Comparison of ENCODE assay signal across 29 cellular contexts in genomic region chr7:110685899-110686298, GRCh38.
"Had no signal": no experiment of that assay in that cellular context is flagged by ENCODE, and none has a peak within 500 bp of the region (broad histone marks: within the 10 kb centered on the region; RNA-seq: fewer than 3 reads in every experiment).

No MANE protein-coding gene starts in this region.

- H3K27ac ChIP-seq: ascending aorta, body of pancreas, brain microvascular endothelial cell, breast epithelium, VCaP had no signal

- H3K36me3 ChIP-seq: ascending aorta, brain microvascular endothelial cell, breast epithelium had no signal

- DNase-seq: activated B cell treated with CpG ODN at 0.5 μM for 24 hours; activated CD4-positive, alpha-beta memory T cell treated with anti-CD3 and anti-CD28 coated beads, Interleukin-2, amount 10 ng/mL, durations not matched to agents 7 days and 5 days; activated CD4-positive, alpha-beta T cell treated with anti-CD3 and anti-CD28 coated beads for 1 hour; activated CD4-positive, alpha-beta T cell treated with anti-CD3 and anti-CD28 coated beads for 36 hours; activated CD4-positive, alpha-beta T cell treated with anti-CD3 and anti-CD28 coated beads for 48 hours; activated CD4-positive, alpha-beta T cell treated with anti-CD3 and anti-CD28 coated beads, Interleukin-2, amount 10 ng/mL, durations not matched to agents 7 days and 5 days; activated CD4-positive, alpha-beta T cell treated with anti-CD3 and anti-CD28 coated beads, Interleukin-2, amount 50 U/mL, for 48 hours; activated CD8-positive, alpha-beta memory T cell treated with anti-CD3 and anti-CD28 coated beads for 24 hours; activated CD8-positive, alpha-beta memory T cell treated with anti-CD3 and anti-CD28 coated beads, Interleukin-2, amount 10 ng/mL, durations not matched to agents 7 days and 5 days; activated CD8-positive, alpha-beta memory T cell treated with anti-CD3 and anti-CD28 coated beads, Interleukin-2, amount 50 U/mL, for 48 hours; activated CD8-positive, alpha-beta T cell treated with anti-CD3 and anti-CD28 coated beads, Interleukin-2, amount 10 ng/mL, durations not matched to agents 7 days and 5 days; activated effector memory CD4-positive, alpha-beta T cell treated with Interleukin-2 at 50 U/mL for 16 hours; activated gamma-delta T cell; activated naive CD4-positive, alpha-beta T cell treated with anti-CD3 and anti-CD28 coated beads, Interleukin-2, amount 10 ng/mL, durations not matched to agents 7 days and 5 days; activated naive CD4-positive, alpha-beta T cell treated with Interleukin-2 at 50 U/mL for 16 hours; activated naive CD8-positive, alpha-beta T cell treated with anti-CD3 and anti-CD28 coated beads, Interleukin-2, amount 10 ng/mL, durations not matched to agents 7 days and 5 days; activated naive CD8-positive, alpha-beta T cell treated with anti-CD3 and anti-CD28 coated beads, Interleukin-2, amount 50 U/mL, for 24 hours; activated T-cell treated with anti-CD3 and anti-CD28 coated beads, Interleukin-2, amount 50 U/mL, for 24 hours; activated T-cell treated with anti-CD3 and anti-CD28 coated beads, Interleukin-2, amount 50 U/mL, for 48 hours; amygdala; anterior cingulate cortex; body of pancreas; brain microvascular endothelial cell; central memory CD4-positive, alpha-beta T cell; T-helper 1 cell; T-helper 9 cell had no signal

- ATAC-seq: activated CD4-positive, alpha-beta T cell treated with anti-CD3 and anti-CD28 coated beads for 36 hours; activated CD8-positive, alpha-beta memory T cell treated with anti-CD3 and anti-CD28 coated beads, Interleukin-2, amount 10 ng/mL, durations not matched to agents 7 days and 5 days; activated CD8-positive, alpha-beta T cell treated with anti-CD3 and anti-CD28 coated beads, Interleukin-2, amount 10 ng/mL, durations not matched to agents 7 days and 5 days; activated naive CD8-positive, alpha-beta T cell treated with anti-CD3 and anti-CD28 coated beads, Interleukin-2, amount 50 U/mL, for 24 hours; body of pancreas had no signal

- H3K4me3 ChIP-seq: ascending aorta, body of pancreas, breast epithelium had no signal

- H3K4me1 ChIP-seq: ascending aorta, body of pancreas, breast epithelium had no signal

- H3K27me3 ChIP-seq: ascending aorta, body of pancreas, brain microvascular endothelial cell, breast epithelium had no signal

- H3K9me3 ChIP-seq: ascending aorta, body of pancreas, breast epithelium had no signal
